7 cellular contexts compared by ENCODE assay signal in the genomic region with DNA sequence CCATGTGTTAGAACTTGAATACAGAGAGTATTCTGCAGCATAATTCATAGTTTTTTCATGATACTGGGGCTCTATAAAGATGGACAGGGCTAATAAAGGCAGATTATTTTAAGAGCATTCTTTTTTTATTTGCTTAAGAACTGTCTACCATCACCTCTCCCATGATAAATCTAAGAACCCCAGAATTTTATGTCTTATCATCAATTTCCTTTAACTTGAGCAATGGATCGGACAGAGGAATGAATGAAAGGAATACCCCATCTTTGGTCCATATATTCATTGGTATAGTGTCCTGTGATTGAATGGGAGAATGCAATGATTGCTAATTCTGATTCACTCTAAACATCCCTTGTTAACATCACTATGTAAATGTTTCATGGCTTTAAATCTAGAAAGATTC.
"Had no signal": no experiment of that assay in that cellular context is flagged by ENCODE, and none has a peak within 500 bp of the region (broad histone marks: within the 10 kb centered on the region; RNA-seq: fewer than 3 reads in every experiment).

No MANE protein-coding gene starts in this region.

- ATAC-seq: GM12878 had no signal

- H3K4me3 ChIP-seq: GM12878 had no signal

- DNase-seq: GDM1, GF-D8 had no signal

- FAIRE-seq: GM12878, GM12891, GM12892, GM18507, GM19239 had no signal
